ENCODE assay signal across 12 cellular contexts in the genomic region with DNA sequence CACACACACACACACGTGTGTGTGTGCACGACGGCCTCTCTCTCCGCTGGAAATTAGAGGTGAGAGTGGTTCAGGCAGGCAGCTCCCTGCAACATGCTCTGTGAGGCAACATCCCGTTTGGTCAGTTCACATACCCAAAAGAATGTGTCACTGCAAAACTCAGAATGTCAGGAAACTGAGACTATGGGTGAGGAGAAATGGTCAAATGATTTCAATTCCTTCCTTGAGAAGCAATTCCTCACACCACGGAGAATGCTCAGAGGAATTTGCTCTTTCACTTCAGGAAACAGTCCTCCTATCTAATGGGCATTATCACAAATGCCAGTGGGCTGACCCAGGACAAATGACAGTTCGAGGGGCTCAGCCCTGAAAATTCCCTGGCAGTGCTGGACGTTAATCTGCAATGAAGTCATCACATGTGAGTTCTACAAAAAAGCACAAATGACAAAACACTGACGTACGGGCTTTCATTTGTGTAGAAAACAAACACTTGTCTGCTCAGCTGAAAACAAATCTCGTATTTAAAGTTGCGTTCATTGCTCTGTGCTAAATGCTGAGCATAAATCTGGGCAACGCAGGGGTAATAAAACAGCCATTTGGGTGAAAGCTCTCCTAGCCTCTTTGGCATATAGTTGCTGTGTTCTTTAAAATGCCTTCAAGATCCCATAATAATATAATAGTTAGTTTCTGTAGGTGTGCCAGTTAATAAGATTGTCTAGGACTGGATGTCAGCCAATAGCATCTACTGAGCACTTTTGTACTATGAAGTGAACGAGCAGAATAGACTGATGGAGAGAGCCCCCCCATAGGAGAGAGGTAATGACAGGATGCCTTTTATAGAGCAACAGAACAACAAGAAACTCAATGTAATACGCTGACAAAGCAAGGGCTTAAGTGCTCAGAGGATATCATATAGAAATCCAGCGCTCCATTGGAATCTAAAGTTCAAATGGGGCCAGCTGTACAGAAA. TPM values are rescaled to one million over a fixed set of nuclear protein-coding genes. Genes with fewer than 3 reads are reported as not detected.
A peak's percentile ranks its signal among the peaks of the same experiment; 100 is the strongest.
DNase-seq lines count a peak whose midpoint lies in the region; ATAC-seq and TF ChIP-seq lines count a peak whose summit lies in the region.
"Had no signal": no experiment of that assay in that cellular context is flagged by ENCODE, and none has a peak within 500 bp of the region (broad histone marks: within the 10 kb centered on the region; RNA-seq: fewer than 3 reads in every experiment).

No MANE protein-coding gene starts in this region.

- no peak overlapping the region for H3K4me3 Mint-ChIP-seq in activated T-helper 17 cell treated with anti-CD3 and anti-CD28 coated beads, Interleukin-2, amount 50 U/mL, for 72 hours
- H3K4me3 Mint-ChIP-seq: nephron had no signal

- H3K27ac Mint-ChIP-seq in activated T-helper 17 cell treated with anti-CD3 and anti-CD28 coated beads, Interleukin-2, amount 50 U/mL, for 72 hours, result no peak overlapping the region
- H3K27ac Mint-ChIP-seq: nephron had no signal

- CTCF ChIA-PET in A673 (lab: Charles Lee), result no interaction called here

- H3K4me1 Mint-ChIP-seq in activated T-helper 17 cell treated with anti-CD3 and anti-CD28 coated beads, Interleukin-2, amount 50 U/mL, for 72 hours, result peaks cover 3% of the 10 kb centered on the region

- no peaks in the 10 kb centered on the region for H3K36me3 Mint-ChIP-seq in activated T-helper 17 cell treated with anti-CD3 and anti-CD28 coated beads, Interleukin-2, amount 50 U/mL, for 72 hours (ENCODE audit: low read depth)
- H3K36me3 Mint-ChIP-seq: brain had no signal

- no peak for TF ChIP-seq CTCF in A673 (conservative IDR thresholded peaks at IDR 0.05; ENCODE audit: low read depth, low read length)

- no peaks in the 10 kb centered on the region for H3K9me3 ChIP-seq in A673 (ENCODE audit: low read depth, low read length, poor library complexity, severe bottlenecking)
- H3K9me3 ChIP-seq: uterus had no signal

- DNase-seq in GM03348 (ENCODE audit: low spot score), result peak; percentile 70
- peak; percentile 68 for DNase-seq in RPMI7951 (ENCODE audit: low read depth)
- peak; percentile 88 for DNase-seq in fibroblast of peridontal ligament (ENCODE audit: extremely low read depth)
- DNase-seq in renal cortical epithelial cell (ENCODE audit: low read depth), result peak; percentile 96
- no peak for DNase-seq in A673 (ENCODE audit: low spot score)
- DNase-seq in activated effector memory CD4-positive, alpha-beta T cell treated with anti-CD3 and anti-CD28 coated beads, Interleukin-2, amount 50 U/mL, for 16 hours, result no peak
- DNase-seq: uterus had no signal

- intact Hi-C loops in A673 (cut with micrococcal nuclease; ENCODE audit: unreplicated experiment), result no loop called here

- no peak overlapping the region for H3K4me3 ChIP-seq in A673 (ENCODE audit: low read depth, low read length, poor library complexity, severe bottlenecking)
- H3K4me3 ChIP-seq: GM12878 had no signal

- H3K27ac ChIP-seq in A673 (ENCODE audit: low read depth, low read length, poor library complexity, severe bottlenecking), result no peak overlapping the region

- no peaks in the 10 kb centered on the region for H3K27me3 Mint-ChIP-seq in activated T-helper 17 cell treated with anti-CD3 and anti-CD28 coated beads, Interleukin-2, amount 50 U/mL, for 72 hours

- POLR2A ChIA-PET in A673 (lab: Charles Lee; ENCODE audit: low non-redundant PET), result interaction anchor here (0.6 kb wide), 1 partner anchor 91 kb away, joined by 7 read pairs; no protein-coding TSS in a partner anchor

- no peaks in the 10 kb centered on the region for H3K36me3 ChIP-seq in A673 (ENCODE audit: insufficient read depth, low read length, poor library complexity, severe bottlenecking)
- H3K36me3 ChIP-seq: uterus had no signal

- H3K9me3 Mint-ChIP-seq in activated T-helper 17 cell treated with anti-CD3 and anti-CD28 coated beads, Interleukin-2, amount 50 U/mL, for 72 hours, result no peaks in the 10 kb centered on the region
- H3K9me3 Mint-ChIP-seq: nephron had no signal

- BruUV-seq in A673 (replicated peaks; lab: Mats Ljungman, UMichigan), result no TSS peak

- no peaks in the 10 kb centered on the region for H3K4me1 ChIP-seq in A673 (ENCODE audit: insufficient read depth, low read length, poor library complexity, severe bottlenecking)
- H3K4me1 ChIP-seq: uterus had no signal

- ATAC-seq in activated T-helper 17 cell treated with anti-CD3 and anti-CD28 coated beads, Interleukin-2, amount 50 U/mL, for 72 hours (replicated peaks), result no peak
- ATAC-seq in HG02571 (IDR thresholded peaks at IDR 0.05; ENCODE audit: unreplicated experiment), result no peak
- ATAC-seq: GM12878 had no signal

- H3K27me3 ChIP-seq in A673 (replicated peaks; ENCODE audit: insufficient read depth, low read depth, low read length, poor library complexity), result no peaks in the 10 kb centered on the region
- H3K27me3 ChIP-seq: uterus had no signal

RNA-seq across cellular contexts. Expression of a gene that starts 18.7 kb away (rescaled TPM):
- total RNA-seq in RPMI7951 (2014; rRNA removed; shearing (Covaris generic)), result 4.4 and 4.8 TPM in 2 replicates
- total RNA-seq in renal cortical epithelial cell (12.5 and 27.1 TPM in 2 replicates), A673 (2021) (13.1 and 14.2 TPM in 2 replicates)
- 1 to 10 TPM; 4.9 to 9.2 TPM for total RNA-seq in activated T-helper 17 cell treated with anti-CD3 and anti-CD28 coated beads, Interleukin-2, amount 50 U/mL, for 72 hours

RNA-seq across cellular contexts. Expression of a gene that starts 59.9 kb away (rescaled TPM):
- 74.6 and 77.4 TPM in 2 replicates for total RNA-seq in RPMI7951 (2014; rRNA removed; shearing (Covaris generic))
- 57.5 and 63.4 TPM in 2 replicates for total RNA-seq in renal cortical epithelial cell
- 465 and 474 TPM in 2 replicates for total RNA-seq in A673 (2021)
- 100 to 1,000 TPM; 187 to 240 TPM for total RNA-seq in activated T-helper 17 cell treated with anti-CD3 and anti-CD28 coated beads, Interleukin-2, amount 50 U/mL, for 72 hours

Comparison
In these comparisons a context has a peak if more than half of its experiments do, and no peak if none do; other contexts are left out.
1. DNase-seq: peak in GM03348 (single experiment), RPMI7951 (single experiment), fibroblast of peridontal ligament (single experiment) and renal cortical epithelial cell (single experiment); none in A673 (single experiment) and activated effector memory CD4-positive, alpha-beta T cell treated with anti-CD3 and anti-CD28 coated beads, Interleukin-2, amount 50 U/mL, for 16 hours (single experiment).